8 cellular contexts compared by ENCODE assay signal in the genomic region with DNA sequence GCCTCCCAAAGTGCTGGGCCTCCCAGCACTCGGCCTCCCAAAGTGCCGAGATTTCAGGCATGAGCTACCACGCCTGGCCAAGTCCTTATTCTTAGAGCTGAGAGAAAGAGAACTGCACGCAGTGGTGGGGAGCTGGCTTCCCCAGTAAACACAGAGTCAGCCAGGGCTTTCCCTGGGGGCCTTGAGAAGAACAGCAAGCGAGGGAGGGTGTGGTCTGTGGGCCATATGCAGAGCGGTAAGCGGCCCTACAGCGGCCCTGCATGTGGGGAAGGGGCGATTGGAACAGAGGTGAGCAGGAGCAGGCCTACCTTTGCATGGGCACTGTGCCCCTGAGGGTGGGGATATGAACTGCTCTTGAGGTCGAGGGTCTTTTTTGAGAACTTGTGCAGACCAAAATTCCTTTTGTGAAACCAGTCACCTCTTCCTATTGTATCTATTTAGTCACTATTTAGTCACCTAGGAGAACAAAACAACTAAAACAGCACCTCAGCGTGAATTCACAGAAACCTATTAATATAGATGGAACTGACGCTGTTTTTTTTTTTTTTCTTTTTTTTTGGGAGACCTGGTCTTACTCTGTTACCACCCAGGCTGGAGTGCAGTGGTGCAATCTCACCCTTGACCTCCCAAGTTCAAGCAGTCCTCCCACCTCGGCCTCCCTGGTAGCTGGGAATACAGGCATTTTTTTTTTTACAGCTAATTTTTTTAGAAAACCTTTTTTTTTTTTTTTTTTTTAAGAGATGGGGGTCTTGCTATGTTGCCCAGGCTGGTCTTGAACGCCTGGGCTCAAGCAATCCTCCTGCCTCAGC. TPM values are rescaled to one million over a fixed set of nuclear protein-coding genes. Genes with fewer than 3 reads are reported as not detected.
A peak's percentile ranks its signal among the peaks of the same experiment; 100 is the strongest.
DNase-seq lines count a peak whose midpoint lies in the region; ATAC-seq lines count a peak whose summit lies in the region.

No MANE protein-coding gene starts in this region.

- peak overlapping the region; percentile 70 for H3K4me3 Mint-ChIP-seq in activated naive CD4-positive, alpha-beta T cell treated with anti-CD3 and anti-CD28 coated beads, Interleukin-2, amount 50 U/mL, for 24 hours
- peak overlapping the region; percentile 71 to 81 (median 76) for H3K4me3 Mint-ChIP-seq in immature natural killer cell

- H3K27ac Mint-ChIP-seq in activated naive CD4-positive, alpha-beta T cell treated with anti-CD3 and anti-CD28 coated beads, Interleukin-2, amount 50 U/mL, for 24 hours, result peak overlapping the region; percentile 99
- H3K27ac Mint-ChIP-seq in immature natural killer cell, result peak overlapping the region; percentile 79 to 99 (median 92)

- peak overlapping the region; percentile 34 for H3K27ac ChIP-seq in temporal lobe (ENCODE audit: low read depth, low read length)

- ATAC-seq in GM19043 (IDR thresholded peaks at IDR 0.05; ENCODE audit: low read depth, unreplicated experiment) (peak; percentile 62), HG03066 (IDR thresholded peaks at IDR 0.05; ENCODE audit: low read depth, unreplicated experiment) (peak; percentile 65), left colon (no peak)

- DNase-seq in immature natural killer cell (no peak), left colon (no peak), cerebellar nuclear complex (lab: John Stamatoyannopoulos, UW) (no peak), LoVo (ENCODE audit: low spot score) (no peak)

- H3K27me3 Mint-ChIP-seq in activated naive CD4-positive, alpha-beta T cell treated with anti-CD3 and anti-CD28 coated beads, Interleukin-2, amount 50 U/mL, for 24 hours, result no peaks in the 10 kb centered on the region
- peaks cover 0 to 10% (median 4%) of the 10 kb centered on the region in 3 donors for H3K27me3 Mint-ChIP-seq in immature natural killer cell (ENCODE audit: low read depth in 3 of 3)

- peaks cover 100% of the 10 kb centered on the region for H3K4me1 Mint-ChIP-seq in activated naive CD4-positive, alpha-beta T cell treated with anti-CD3 and anti-CD28 coated beads, Interleukin-2, amount 50 U/mL, for 24 hours
- H3K4me1 Mint-ChIP-seq in immature natural killer cell, result peaks cover 99 to 100% of the 10 kb centered on the region in 2 donors

- intact Hi-C loops in left colon (cut with DNase I, micrococcal nuclease), result no loop called here

- peaks cover 12% of the 10 kb centered on the region for H3K36me3 Mint-ChIP-seq in activated naive CD4-positive, alpha-beta T cell treated with anti-CD3 and anti-CD28 coated beads, Interleukin-2, amount 50 U/mL, for 24 hours
- peaks cover 10 to 20% (median 19%) of the 10 kb centered on the region in 3 donors for H3K36me3 Mint-ChIP-seq in immature natural killer cell

- H3K9me3 Mint-ChIP-seq in activated naive CD4-positive, alpha-beta T cell treated with anti-CD3 and anti-CD28 coated beads, Interleukin-2, amount 50 U/mL, for 24 hours, result peaks cover 6% of the 10 kb centered on the region
- peaks cover 0 to 6% (median 1%) of the 10 kb centered on the region in 6 donors for H3K9me3 Mint-ChIP-seq in immature natural killer cell

RNA-seq across cellular contexts. Expression of a gene that starts 36.9 kb away (rescaled TPM):
- not detected for polyA plus RNA-seq in immature natural killer cell
- total RNA-seq in temporal lobe (1.2 TPM), left colon (not detected)

RNA-seq across cellular contexts. Expression of a gene that starts 46.7 kb away (rescaled TPM):
- 100 to 1,000 TPM; 141 to 363 (median 226) TPM for polyA plus RNA-seq in immature natural killer cell
- total RNA-seq in temporal lobe (27.8 TPM), left colon (10 to 100 TPM; 85.6 TPM)
